ENCODE assay signal across 8 cellular contexts in the genomic region with DNA sequence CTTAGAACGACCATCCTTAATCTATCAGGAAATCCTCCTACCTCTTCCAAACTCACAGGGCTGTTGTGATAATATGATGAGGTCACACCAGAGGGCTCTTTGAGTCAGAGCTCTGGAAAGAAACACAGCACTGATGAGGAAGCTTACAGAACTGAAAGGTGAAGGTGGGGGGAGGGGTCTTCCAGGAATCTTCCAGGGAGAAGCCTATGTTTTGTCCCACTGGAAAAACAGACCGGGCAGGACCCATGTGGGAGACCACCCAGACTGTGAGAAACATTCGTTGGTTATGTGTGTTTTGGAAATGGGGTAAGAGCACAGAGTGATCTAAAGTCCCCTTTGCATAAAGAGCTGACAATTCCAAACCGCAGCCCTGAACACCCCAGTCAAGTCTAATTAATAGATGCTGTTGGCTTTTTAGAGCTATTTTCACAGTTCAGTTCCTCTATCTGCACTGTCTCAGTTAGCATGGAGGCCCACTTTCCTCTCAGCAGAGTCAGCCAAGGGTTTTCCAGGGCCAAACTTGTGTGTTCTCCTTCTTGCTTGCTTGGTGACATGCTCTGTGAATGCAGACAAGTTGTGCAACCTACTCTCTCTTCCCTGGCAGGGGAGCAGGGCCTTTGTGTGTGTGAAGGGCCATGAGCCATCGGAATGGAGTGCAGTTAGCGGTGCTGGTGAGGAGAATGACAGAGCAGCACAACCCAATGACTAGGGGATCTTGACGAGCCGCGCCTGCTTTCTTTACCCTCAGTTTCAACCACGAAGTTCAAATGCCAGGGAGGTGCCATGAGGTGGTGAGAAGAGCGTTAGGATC. TPM values are rescaled to one million over a fixed set of nuclear protein-coding genes. Genes with fewer than 3 reads are reported as not detected.
A peak's percentile ranks its signal among the peaks of the same experiment; 100 is the strongest.
DNase-seq lines count a peak whose midpoint lies in the region; ATAC-seq and TF ChIP-seq lines count a peak whose summit lies in the region.

No MANE protein-coding gene starts in this region.

- no TSS peak for BruUV-seq in Panc1 (replicated peaks; lab: Mats Ljungman, UMichigan)

- peak overlapping the region; percentile 20 for H3K14ac ChIP-seq in trophoblast cell (ENCODE audit: low read length)

- H3K9ac ChIP-seq in trophoblast cell (ENCODE audit: low read length) = no peak overlapping the region

- H2BK12ac ChIP-seq in trophoblast cell (ENCODE audit: low read length) = peak overlapping the region; percentile 62

- H3K36me3 ChIP-seq in Panc1 (ENCODE audit: control insufficient read depth, insufficient read depth, low read length) = no peaks in the 10 kb centered on the region
- no peaks in the 10 kb centered on the region for H3K36me3 ChIP-seq in esophagus muscularis mucosa
- H3K36me3 ChIP-seq in trophoblast cell (ENCODE audit: control insufficient read depth in 1 of 2, insufficient read depth in 2 of 2, low read length in 2 of 2) = no peaks in the 10 kb centered on the region

- peak overlapping the region; percentile 62 for H2BK5ac ChIP-seq in trophoblast cell (ENCODE audit: low read depth, low read length, poor library complexity)

- H3K23ac ChIP-seq in trophoblast cell (ENCODE audit: low read length) = no peak overlapping the region

- H2BK120ac ChIP-seq in trophoblast cell (ENCODE audit: insufficient read depth, low read length, poor library complexity) = peak overlapping the region; percentile 41

- H4K8ac ChIP-seq in trophoblast cell (ENCODE audit: low read depth, low read length) = peak overlapping the region; percentile 45

- no peak for TF ChIP-seq EP300 in esophagus muscularis mucosa (IDR thresholded peaks at IDR 0.05)

- H3K79me2 ChIP-seq in trophoblast cell (ENCODE audit: control insufficient read depth, insufficient read depth, low read length, poor library complexity) = peaks cover 1% of the 10 kb centered on the region

- no peaks in the 10 kb centered on the region for H3K9me3 ChIP-seq in Panc1 (ENCODE audit: control insufficient read depth, insufficient read depth, low read depth, low read length)
- H3K9me3 ChIP-seq in esophagus muscularis mucosa = no peaks in the 10 kb centered on the region
- no peaks in the 10 kb centered on the region for H3K9me3 ChIP-seq in trophoblast cell (ENCODE audit: insufficient read depth, low read depth, low read length)

- H4K12ac ChIP-seq in trophoblast cell (ENCODE audit: low read depth, low read length) = no peak overlapping the region

- peaks cover 23% of the 10 kb centered on the region for H3K79me1 ChIP-seq in trophoblast cell (ENCODE audit: low read length)

- CTCF ChIA-PET in Panc1 (lab: Charles Lee) = interaction anchor here (0.5 to 1.7 kb wide), 3 partner anchors 9 to 438 kb away, joined by 4 to 10 read pairs (median 6); no protein-coding TSS in a partner anchor

- H3K18ac ChIP-seq in trophoblast cell (ENCODE audit: low read length) = peak overlapping the region; percentile 4

- POLR2A ChIA-PET in Panc1 (lab: Charles Lee) = interaction anchor here (0.5 to 0.6 kb wide), 2 partner anchors 68 to 784 kb away, joined by 3 to 6 read pairs; no protein-coding TSS in a partner anchor

- intact Hi-C loops in Panc1 (cut with micrococcal nuclease; ENCODE audit: unreplicated experiment) = no loop called here
- intact Hi-C loops in esophagus muscularis mucosa (cut with DNase I) = loop anchor here (10.0 kb wide), 1 partner anchor 258 kb away; no protein-coding TSS in a partner anchor

- DNase-seq in EL (peak; percentile 97), Panc1 (ENCODE audit: low read depth, low spot score) (peak; percentile 61), esophagus muscularis mucosa (ENCODE audit: extremely low spot score) (no peak), trophoblast cell (peak; percentile 89 to 90), ecto neural progenitor cell (ENCODE audit: low spot score) (no peak), 8988T (no peak)

- 0 out of 4 replicates have a peak overlapping the region, but pooled peaks of 1 of the 2 experiments have one; percentile 2 for H3K4me3 ChIP-seq in Panc1 (ENCODE audit: low read depth in 2 of 2, low read length in 2 of 2)
- H3K4me3 ChIP-seq in esophagus muscularis mucosa = no peak overlapping the region
- no peak overlapping the region for H3K4me3 ChIP-seq in trophoblast cell (ENCODE audit: low read depth, low read length)

- H3K4me1 ChIP-seq in Panc1 (ENCODE audit: control insufficient read depth, insufficient read depth, low read length) = peaks cover 34% of the 10 kb centered on the region
- H3K4me1 ChIP-seq in esophagus muscularis mucosa = peaks cover 28 to 48% (median 41%) of the 10 kb centered on the region in 4 donors
- peaks cover 34 to 35% of the 10 kb centered on the region in 2 experiments for H3K4me1 ChIP-seq in trophoblast cell (ENCODE audit: control insufficient read depth in 1 of 2, insufficient read depth in 2 of 2, low read length in 2 of 2)

- peak overlapping the region; percentile 26 for H2AFZ ChIP-seq in trophoblast cell (ENCODE audit: insufficient read depth, low read length, poor library complexity)

- H2AK5ac ChIP-seq in trophoblast cell (ENCODE audit: low read length) = no peak overlapping the region

- H3K4me2 ChIP-seq in trophoblast cell (ENCODE audit: low read length) = peak overlapping the region; percentile 19

- H4K91ac ChIP-seq in trophoblast cell (ENCODE audit: low read depth, low read length) = peak overlapping the region; percentile 59

- H3K27me3 ChIP-seq in Panc1 (ENCODE audit: control insufficient read depth, insufficient read depth, low read length) = no peaks in the 10 kb centered on the region
- no peaks in the 10 kb centered on the region for H3K27me3 ChIP-seq in esophagus muscularis mucosa
- no peaks in the 10 kb centered on the region for H3K27me3 ChIP-seq in trophoblast cell (ENCODE audit: insufficient read depth, low read length)

- WGBS in esophagus muscularis mucosa = 67% methylated on average over 11 of the region's 11 CpGs
- WGBS in trophoblast cell (ENCODE audit: extremely low coverage, insufficient coverage, insufficient read length) = no CpG with 5 or more reads among the region's 11 CpGs

- no peak for TF ChIP-seq POLR2A in esophagus muscularis mucosa (IDR thresholded peaks at IDR 0.05; ENCODE audit: low read depth)

- ATAC-seq in Panc1 (peak; percentile 66), HG03139 (IDR thresholded peaks at IDR 0.05; ENCODE audit: unreplicated experiment) (no peak), HG02610 (IDR thresholded peaks at IDR 0.05; ENCODE audit: unreplicated experiment) (no peak)

- H3K4ac ChIP-seq in trophoblast cell (ENCODE audit: low read depth, low read length) = no peak overlapping the region

- in situ Hi-C loops in Panc1 (cut with HindIII; ENCODE audit: low pct_unique_long_range_greater_than_20kb, low sequenced_read_pairs) = no loop called here

- H3K27ac ChIP-seq in Panc1 (ENCODE audit: low read length) (peak overlapping the region; percentile 67), esophagus muscularis mucosa (replicated peaks in 1 of 4) (peak overlapping the region; percentile 28 to 70 (median 55)), trophoblast cell (ENCODE audit: low read depth, low read length) (peak overlapping the region; percentile 72)

- TF ChIP-seq CTCF in Panc1 (IDR thresholded peaks at IDR 0.05) (no peak), esophagus muscularis mucosa (IDR thresholded peaks at IDR 0.05) (no peak)

RNA-seq across cellular contexts. Expression of a gene that starts 12.3 kb away (rescaled TPM):
- total RNA-seq in Panc1 (2021; ENCODE audit: unreplicated experiment) (12.3 TPM), esophagus muscularis mucosa (100 to 1,000 TPM in 2 of 4 donors, 10 to 100 TPM in 2; 63.5 to 158 (median 106) TPM)
- polyA plus RNA-seq in Panc1 (2012; ENCODE audit: insufficient read length) = 11.3 TPM
- 49.4 and 51.1 TPM in 2 replicates for polyA plus RNA-seq in trophoblast cell (2013)

RNA-seq across cellular contexts. Expression of a gene that starts 35.2 kb away (rescaled TPM):
- total RNA-seq in Panc1 (2021; ENCODE audit: unreplicated experiment) (not detected), esophagus muscularis mucosa (under 1 TPM in 1 of 4 donors, not detected in 3; 0.06 TPM)
- polyA plus RNA-seq in Panc1 (2012; ENCODE audit: insufficient read length) = not detected
- polyA plus RNA-seq in trophoblast cell (2013) = 0.75 and 0.90 TPM in 2 replicates

RNA-seq across cellular contexts. Expression of a gene that starts 50.2 kb away (rescaled TPM):
- total RNA-seq in Panc1 (2021; ENCODE audit: unreplicated experiment) = 94.4 TPM
- polyA plus RNA-seq in Panc1 (2012; ENCODE audit: insufficient read length) = 136 TPM
- total RNA-seq in esophagus muscularis mucosa = 1,000 to 10,000 TPM; 3,645 to 7,984 (median 5,321) TPM
- 326 and 348 TPM in 2 replicates for polyA plus RNA-seq in trophoblast cell (2013)

RNA-seq across cellular contexts. Expression of a gene that starts 57.6 kb away (rescaled TPM):
- total RNA-seq in Panc1 (2021; ENCODE audit: unreplicated experiment) = 0.10 TPM
- not detected for polyA plus RNA-seq in Panc1 (2012; ENCODE audit: insufficient read length)
- under 1 TPM in 1 of 4 donors, not detected in 3; 0.17 TPM for total RNA-seq in esophagus muscularis mucosa
- 28.6 and 30.4 TPM in 2 replicates for polyA plus RNA-seq in trophoblast cell (2013)

Comparison
In these comparisons a context has a peak if more than half of its experiments do, and no peak if none do; other contexts are left out.
1. DNase-seq: peak in EL (single experiment), Panc1 (single experiment) and trophoblast cell (2 of 2); none in esophagus muscularis mucosa (single experiment), ecto neural progenitor cell (single experiment) and 8988T (single experiment).
2. RNA of a gene that starts 50.2 kb away (total RNA-seq): 3,645 to 7,984 TPM in esophagus muscularis mucosa; 94.4 TPM in Panc1 (single experiment); every median in the first group is over 10 times any median in the second.
3. Peak in every context shown above with its lines, with median percentiles within 50 percentile points of each other: H3K27ac ChIP-seq.